ENCODE assay signal across 24 cellular contexts in the genomic region with DNA sequence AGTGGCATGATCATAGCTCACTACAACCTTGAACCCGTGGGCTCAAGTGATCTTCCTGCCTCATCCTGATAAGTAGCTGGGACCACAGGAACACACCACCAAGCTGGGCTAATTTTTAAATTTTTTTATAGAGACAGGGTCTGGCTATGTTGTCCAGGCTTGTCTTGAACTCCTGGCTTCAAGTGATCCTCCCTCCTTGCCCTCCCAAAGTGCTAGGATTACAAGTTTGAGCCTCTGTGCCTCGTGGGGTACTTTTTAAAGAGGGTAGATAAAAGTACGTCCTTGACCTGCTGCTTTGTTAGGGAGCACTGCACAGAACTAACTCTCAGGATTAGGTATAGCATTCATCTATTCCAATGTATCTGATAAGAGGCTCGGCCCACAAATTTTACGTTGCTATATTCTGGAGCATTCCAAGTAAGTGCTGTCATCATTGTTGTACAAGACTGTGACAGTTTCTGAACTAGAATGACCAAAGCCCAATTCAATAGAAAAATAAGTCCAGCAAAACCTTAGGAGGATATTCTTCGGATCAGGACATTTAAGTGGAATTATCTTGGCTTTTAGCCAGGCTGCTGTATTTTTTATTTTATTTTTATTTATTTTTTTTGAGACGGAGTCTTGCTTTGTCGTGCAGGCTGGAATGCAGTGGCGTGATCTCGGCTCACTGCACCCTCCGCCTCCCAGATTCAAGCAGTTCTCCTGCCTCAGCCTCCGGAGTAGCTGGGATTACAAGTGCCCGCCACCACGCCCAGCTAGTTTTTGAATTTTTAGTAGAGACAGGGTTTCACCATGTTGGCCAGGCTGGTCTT. TPM values are rescaled to one million over a fixed set of nuclear protein-coding genes. Genes with fewer than 3 reads are reported as not detected.
DNase-seq lines count a peak whose midpoint lies in the region; ATAC-seq and TF ChIP-seq lines count a peak whose summit lies in the region.
"Had no signal": no experiment of that assay in that cellular context is flagged by ENCODE, and none has a peak within 500 bp of the region (broad histone marks: within the 10 kb centered on the region; RNA-seq: fewer than 3 reads in every experiment).

No MANE protein-coding gene starts in this region.

- H3K36me3 ChIP-seq in GM23338 (ENCODE audit: insufficient read depth), result no peaks in the 10 kb centered on the region
- H3K36me3 ChIP-seq: adrenal gland, cardiac muscle cell, ovary had no signal

- H3K27ac Mint-ChIP-seq in GM23338 (peak overlapping the region; percentile 52; the same call in 1 of the 2 replicates), WTC11 (peak overlapping the region; percentile 38), type B pancreatic cell (no peak overlapping the region)

- DNase-seq in GM23338 (ENCODE audit: low spot score) (no peak), WTC11 (ENCODE audit: low spot score) (no peak), hepatic stellate cell (ENCODE audit: low spot score) (peak; percentile 21), type B pancreatic cell (ENCODE audit: extremely low spot score, unreplicated experiment) (no peak), kidney tubule cell (ENCODE audit: low spot score) (no peak)
- DNase-seq: activated CD4-positive, alpha-beta T cell treated with anti-CD3 and anti-CD28 coated beads, Interleukin-2, amount 50 U/mL, for 4 hours; activated gamma-delta T cell treated with Interleukin-2 at 50 U/mL for 16 hours; activated T-cell treated with anti-CD3 and anti-CD28 coated beads for 4 hours; adrenal gland; AML-193; COR-L47; dorsolateral prefrontal cortex; hypothalamus; islet precursor cell; NCI-H1436; NCI-H2171; ovary; Right ventricle myocardium superior had no signal

- no peak overlapping the region for H3K27ac ChIP-seq in GM23338 (ENCODE audit: low read depth)
- H3K27ac ChIP-seq: adrenal gland, cardiac muscle cell, ovary had no signal

- no peak overlapping the region for H3K4me3 ChIP-seq in GM23338
- H3K4me3 ChIP-seq: adrenal gland, cardiac muscle cell, lung, ovary had no signal

- H2AFZ ChIP-seq in GM23338, result no peak overlapping the region

- POLR2A ChIA-PET in WTC11 (lab: Charles Lee), result no interaction called here

- TF ChIP-seq CTCF in GM23338 (conservative IDR thresholded peaks at IDR 0.05; ENCODE audit: low read depth in 2 of 2), result no peak
- no peak for TF ChIP-seq CTCF in WTC11 (IDR thresholded peaks at IDR 0.05)
- no peak for TF ChIP-seq CTCF in type B pancreatic cell (conservative IDR thresholded peaks at IDR 0.05)

- peak overlapping the region; percentile 89; the same call in 2 of the 3 replicates for H3K4me3 Mint-ChIP-seq in GM23338
- peak overlapping the region; percentile 99; the same call in 1 of the 2 replicates for H3K4me3 Mint-ChIP-seq in WTC11
- H3K4me3 Mint-ChIP-seq in type B pancreatic cell, result peak overlapping the region; percentile 66

- H3K9me2 ChIP-seq in GM23338 (ENCODE audit: insufficient read depth), result no peaks in the 10 kb centered on the region

- ATAC-seq in GM23338 (no peak), WTC11 (no peak), GM18867 (IDR thresholded peaks at IDR 0.05; ENCODE audit: unreplicated experiment) (no peak), HG02759 (IDR thresholded peaks at IDR 0.05; ENCODE audit: unreplicated experiment) (no peak)
- ATAC-seq: HepG2, sciatic nerve had no signal

- H3K36me3 Mint-ChIP-seq in GM23338 (ENCODE audit: low read depth), result peaks cover 46% of the 10 kb centered on the region
- peaks cover 17% of the 10 kb centered on the region for H3K36me3 Mint-ChIP-seq in WTC11
- H3K36me3 Mint-ChIP-seq in type B pancreatic cell, result peaks cover 22% of the 10 kb centered on the region

- peaks cover 48% of the 10 kb centered on the region for H3K4me1 Mint-ChIP-seq in GM23338
- H3K4me1 Mint-ChIP-seq in WTC11, result peaks cover 52% of the 10 kb centered on the region
- peaks cover 27% of the 10 kb centered on the region for H3K4me1 Mint-ChIP-seq in type B pancreatic cell (ENCODE audit: unreplicated experiment)

- 0 out of 2 replicates have a peak, but pooled peaks cover 10% of the 10 kb centered on the region for H3F3A ChIP-seq in GM23338 (replicated peaks; ENCODE audit: low read depth)

- no peaks in the 10 kb centered on the region for H4K20me1 ChIP-seq in GM23338 (replicated peaks; ENCODE audit: insufficient read depth)

- H3K27me3 Mint-ChIP-seq in GM23338 (ENCODE audit: insufficient read depth, low read depth, poor library complexity), result peaks cover 13% of the 10 kb centered on the region
- H3K27me3 Mint-ChIP-seq in WTC11 (ENCODE audit: low read depth), result peaks cover 6% of the 10 kb centered on the region
- peaks cover 7% of the 10 kb centered on the region for H3K27me3 Mint-ChIP-seq in type B pancreatic cell

- peaks cover 66% of the 10 kb centered on the region for H3K79me2 ChIP-seq in GM23338 (replicated peaks; ENCODE audit: insufficient read depth)

- CTCF ChIA-PET in WTC11 (lab: Charles Lee), result interaction anchor here (5.1 kb wide), 1 partner anchor 278 kb away, joined by 28 read pairs; no protein-coding TSS in a partner anchor

- H3K9me3 Mint-ChIP-seq in GM23338 (peaks cover 6% of the 10 kb centered on the region), WTC11 (0 out of 2 replicates have a peak, but pooled peaks cover 7% of the 10 kb centered on the region), type B pancreatic cell (no peaks in the 10 kb centered on the region)

- H3K4me2 ChIP-seq in GM23338, result no peak overlapping the region; the same call in 1 of the 2 replicates

- H3K4me1 ChIP-seq in GM23338 (ENCODE audit: insufficient read depth), result peaks cover 24% of the 10 kb centered on the region

- H3K27me3 ChIP-seq in GM23338 (ENCODE audit: insufficient read depth), result peaks cover 17% of the 10 kb centered on the region
- H3K27me3 ChIP-seq: dorsolateral prefrontal cortex, ovary had no signal

TF ChIP-seq in GM23338, 12 proteins besides CTCF, POLR2A, EP300 and RAD21:
- TF ChIP-seq JUNB (IDR thresholded peaks at IDR 0.05; ENCODE audit: unreplicated experiment) (no peak), ZNF114 (CRISPR knock-in tag; IDR thresholded peaks at IDR 0.05) (no peak)

TF ChIP-seq in WTC11, 78 proteins besides CTCF, POLR2A, EP300 and RAD21:
- TF ChIP-seq ZNF121 (CRISPR knock-in tag; IDR thresholded peaks at IDR 0.05), result peak; percentile 42; the same call in 1 of the 2 replicates
- TF ChIP-seq, protein P1, sequence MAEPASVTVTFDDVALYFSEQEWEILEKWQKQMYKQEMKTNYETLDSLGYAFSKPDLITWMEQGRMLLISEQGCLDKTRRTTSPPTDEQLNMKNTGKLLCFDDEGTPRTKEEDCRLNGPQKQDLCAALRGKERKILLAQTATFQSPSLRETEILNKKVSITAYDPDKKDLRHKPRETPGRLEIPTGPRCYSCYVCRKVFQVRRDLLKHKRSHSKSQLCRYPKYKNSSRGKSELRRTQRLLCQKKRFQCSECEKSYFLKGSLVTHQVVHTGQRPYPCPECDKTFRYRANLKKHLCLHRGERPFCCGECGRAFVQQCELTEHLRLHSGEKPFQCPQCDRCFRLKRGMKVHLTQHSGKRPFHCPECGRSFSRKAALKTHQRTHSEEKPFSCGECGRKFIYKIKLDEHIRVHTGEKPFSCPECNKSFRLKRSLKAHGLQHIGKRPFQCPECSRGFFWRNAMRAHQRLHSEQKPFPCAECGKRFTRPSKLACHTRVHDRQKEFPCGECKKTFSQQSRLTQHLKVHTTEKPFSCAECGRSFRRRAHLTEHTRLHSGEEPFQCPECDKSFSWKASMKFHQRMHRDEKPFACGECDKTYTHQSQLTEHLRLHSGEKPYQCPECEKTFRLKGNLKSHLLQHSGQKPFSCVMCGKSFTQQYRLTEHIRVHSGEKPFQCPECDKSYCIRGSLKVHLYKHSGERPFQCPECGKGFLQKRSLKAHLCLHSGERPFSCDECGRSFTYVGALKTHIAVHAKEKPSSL (CRISPR knock-in tag; conservative IDR thresholded peaks at IDR 0.05), result no peak
- no peak for TF ChIP-seq JAZF1 (CRISPR knock-in tag; IDR thresholded peaks at IDR 0.05)

RNA-seq across cellular contexts. Expression of gene MTCL1, which starts 4.1 kb away (rescaled TPM):
- 35.1 and 45.0 TPM in 2 replicates for total RNA-seq in GM23338 (2014; rRNA removed; shearing (Covaris generic))
- polyA plus RNA-seq in GM23338 (2016; fragmentation: Nextera tagmentation; extraction: Ambion mirVana), result 11.3 and 14.4 TPM in 2 replicates
- total RNA-seq in WTC11 (2021), result 50.0 to 64.3 TPM (median 52.9 TPM) in 3 replicates
- 48.7 and 50.3 TPM in 2 replicates for total RNA-seq in type B pancreatic cell (ENCODE audit: low replicate concordance)
